In the genomic region with DNA sequence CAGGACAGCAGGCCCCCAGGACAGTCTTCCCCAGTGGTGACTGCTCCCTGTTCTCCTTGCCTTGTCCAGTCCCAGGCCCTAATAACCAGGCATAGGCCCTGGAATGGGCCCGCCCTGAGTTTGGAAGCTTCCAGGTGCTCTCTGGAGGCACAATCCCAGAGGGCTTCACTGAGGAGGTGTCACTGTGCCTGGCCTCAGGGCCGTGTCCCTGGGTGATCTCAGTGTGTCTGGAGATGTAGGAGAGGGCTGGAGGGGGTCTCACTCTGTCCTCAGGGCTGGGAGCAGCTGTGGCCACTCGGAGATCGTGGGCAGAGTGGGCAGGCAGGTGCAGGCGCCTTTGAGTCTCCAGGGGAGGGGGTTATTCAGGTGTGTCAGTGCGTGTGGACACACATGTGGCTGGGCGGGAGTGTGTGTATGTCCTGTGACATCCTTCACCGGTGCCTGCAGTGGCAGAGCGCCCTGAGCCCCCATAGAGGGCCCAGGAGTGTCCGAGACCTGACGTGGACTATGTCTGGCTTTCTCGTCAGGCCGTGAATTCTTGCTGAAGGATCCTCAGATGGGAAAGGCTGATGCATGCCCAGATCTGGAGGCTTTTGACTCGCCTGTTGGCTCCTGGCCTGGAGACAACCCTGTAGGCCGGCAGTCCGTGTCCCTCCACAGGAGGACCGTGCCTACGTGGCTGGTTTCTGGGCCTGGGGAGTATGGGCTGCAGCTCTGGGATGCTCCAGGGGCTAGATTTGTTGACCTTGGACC, we compare ENCODE assay signal across 2 cellular contexts.
TF ChIP-seq lines count a peak whose summit lies in the region.

No MANE protein-coding gene starts in this region.

TF ChIP-seq in WTC11, 78 proteins besides CTCF, POLR2A, EP300 and RAD21:
- TF ChIP-seq PRRX2 (CRISPR knock-in tag; IDR thresholded peaks at IDR 0.05), result no peak
- TF ChIP-seq, protein P1, sequence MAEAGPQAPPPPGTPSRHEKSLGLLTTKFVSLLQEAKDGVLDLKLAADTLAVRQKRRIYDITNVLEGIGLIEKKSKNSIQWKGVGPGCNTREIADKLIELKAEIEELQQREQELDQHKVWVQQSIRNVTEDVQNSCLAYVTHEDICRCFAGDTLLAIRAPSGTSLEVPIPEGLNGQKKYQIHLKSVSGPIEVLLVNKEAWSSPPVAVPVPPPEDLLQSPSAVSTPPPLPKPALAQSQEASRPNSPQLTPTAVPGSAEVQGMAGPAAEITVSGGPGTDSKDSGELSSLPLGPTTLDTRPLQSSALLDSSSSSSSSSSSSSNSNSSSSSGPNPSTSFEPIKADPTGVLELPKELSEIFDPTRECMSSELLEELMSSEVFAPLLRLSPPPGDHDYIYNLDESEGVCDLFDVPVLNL (CRISPR knock-in tag; IDR thresholded peaks at IDR 0.05; ENCODE audit: borderline replicate concordance, low read depth), result no peak
- no peak for TF ChIP-seq ESRRA (CRISPR knock-in tag; IDR thresholded peaks at IDR 0.05; ENCODE audit: borderline replicate concordance)
- TF ChIP-seq ATF6 (CRISPR knock-in tag; IDR thresholded peaks at IDR 0.05), result no peak
- no peak for TF ChIP-seq TCF7 (CRISPR knock-in tag; IDR thresholded peaks at IDR 0.05; ENCODE audit: low read depth)
- TF ChIP-seq ZNF396 (CRISPR knock-in tag; IDR thresholded peaks at IDR 0.05; ENCODE audit: borderline replicate concordance), result no peak
- TF ChIP-seq, protein P2, sequence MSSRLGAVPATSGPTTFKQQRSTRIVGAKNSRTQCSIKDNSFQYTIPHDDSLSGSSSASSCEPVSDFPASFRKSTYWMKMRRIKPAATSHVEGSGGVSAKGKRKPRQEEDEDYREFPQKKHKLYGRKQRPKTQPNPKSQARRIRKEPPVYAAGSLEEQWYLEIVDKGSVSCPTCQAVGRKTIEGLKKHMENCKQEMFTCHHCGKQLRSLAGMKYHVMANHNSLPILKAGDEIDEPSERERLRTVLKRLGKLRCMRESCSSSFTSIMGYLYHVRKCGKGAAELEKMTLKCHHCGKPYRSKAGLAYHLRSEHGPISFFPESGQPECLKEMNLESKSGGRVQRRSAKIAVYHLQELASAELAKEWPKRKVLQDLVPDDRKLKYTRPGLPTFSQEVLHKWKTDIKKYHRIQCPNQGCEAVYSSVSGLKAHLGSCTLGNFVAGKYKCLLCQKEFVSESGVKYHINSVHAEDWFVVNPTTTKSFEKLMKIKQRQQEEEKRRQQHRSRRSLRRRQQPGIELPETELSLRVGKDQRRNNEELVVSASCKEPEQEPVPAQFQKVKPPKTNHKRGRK (CRISPR knock-in tag; IDR thresholded peaks at IDR 0.05; ENCODE audit: borderline replicate concordance), result no peak
- TF ChIP-seq CDX4 (CRISPR knock-in tag; IDR thresholded peaks at IDR 0.05; ENCODE audit: borderline replicate concordance), result no peak
- no peak for TF ChIP-seq ZNF317 (CRISPR knock-in tag; IDR thresholded peaks at IDR 0.05; ENCODE audit: borderline replicate concordance, low read depth)
- TF ChIP-seq FOXP1 (CRISPR knock-in tag; IDR thresholded peaks at IDR 0.05; ENCODE audit: borderline replicate concordance), result no peak
- no peak for TF ChIP-seq NFE2L1 (CRISPR knock-in tag; IDR thresholded peaks at IDR 0.05)
- TF ChIP-seq ZNF138 (CRISPR knock-in tag; conservative IDR thresholded peaks at IDR 0.05), result no peak
- TF ChIP-seq HMGA2 (CRISPR knock-in tag; IDR thresholded peaks at IDR 0.05), result no peak

TF ChIP-seq in HepG2, 621 proteins besides CTCF, POLR2A, EP300 and RAD21:
- TF ChIP-seq ZZZ3 (CRISPR knock-in tag; IDR thresholded peaks at IDR 0.05; ENCODE audit: borderline replicate concordance) (no peak), GMEB1 (CRISPR knock-in tag; IDR thresholded peaks at IDR 0.05; ENCODE audit: borderline replicate concordance) (no peak), SP2 (CRISPR knock-in tag; IDR thresholded peaks at IDR 0.05) (0 out of 2 replicates have a peak, but pooled peaks have one; percentile 16), CCAR2 (optimal IDR thresholded peaks at IDR 0.05; ENCODE audit: low read depth, low read length) (no peak), HIVEP1 (CRISPR knock-in tag; IDR thresholded peaks at IDR 0.05) (no peak), ZNF33A (CRISPR knock-in tag; IDR thresholded peaks at IDR 0.05; ENCODE audit: borderline replicate concordance) (no peak), SMYD3 (CRISPR knock-in tag; IDR thresholded peaks at IDR 0.05) (no peak), KDM5B (CRISPR knock-in tag; IDR thresholded peaks at IDR 0.05; ENCODE audit: borderline replicate concordance) (no peak), PCBP2 (optimal IDR thresholded peaks at IDR 0.05; ENCODE audit: low read depth, low read length, poor library complexity, severe bottlenecking) (no peak), SAP130 (CRISPR knock-in tag; IDR thresholded peaks at IDR 0.05; ENCODE audit: low read depth) (no peak), GZF1 (CRISPR knock-in tag; IDR thresholded peaks at IDR 0.05) (no peak), GATAD1 (CRISPR knock-in tag; IDR thresholded peaks at IDR 0.05) (no peak), TFDP1 (CRISPR knock-in tag; IDR thresholded peaks at IDR 0.05; ENCODE audit: borderline replicate concordance) (no peak), ZNF687 (CRISPR knock-in tag; IDR thresholded peaks at IDR 0.05) (0 out of 2 replicates have a peak, but pooled peaks have one; percentile 1), ZNF674 (CRISPR knock-in tag; IDR thresholded peaks at IDR 0.05; ENCODE audit: low read depth) (no peak), HES4 (CRISPR knock-in tag; IDR thresholded peaks at IDR 0.05; ENCODE audit: borderline replicate concordance) (no peak), MBNL3 (CRISPR knock-in tag; conservative IDR thresholded peaks at IDR 0.05) (no peak), ZMYM3 (CRISPR knock-in tag; IDR thresholded peaks at IDR 0.05) (peak; percentile 65), ZNF17 (CRISPR knock-in tag; IDR thresholded peaks at IDR 0.05) (no peak), ZSCAN31 (CRISPR knock-in tag; IDR thresholded peaks at IDR 0.05; ENCODE audit: low read depth) (no peak), ZNF292 (CRISPR knock-in tag; IDR thresholded peaks at IDR 0.05; ENCODE audit: borderline replicate concordance, low read depth) (0 out of 2 replicates have a peak, but pooled peaks have one; percentile 20), ZNF644 (CRISPR knock-in tag; IDR thresholded peaks at IDR 0.05; ENCODE audit: low read depth) (no peak), GABPB1 (CRISPR knock-in tag; IDR thresholded peaks at IDR 0.05) (no peak), FOSL1 (CRISPR knock-in tag; IDR thresholded peaks at IDR 0.05; ENCODE audit: borderline replicate concordance) (no peak), FOXJ3 (CRISPR knock-in tag; IDR thresholded peaks at IDR 0.05; ENCODE audit: borderline replicate concordance) (no peak), ZFP36 (IDR thresholded peaks at IDR 0.05; ENCODE audit: borderline replicate concordance, low read depth, low read length, partially characterized antibody) (peak; percentile 70), ZNF841 (CRISPR knock-in tag; IDR thresholded peaks at IDR 0.05; ENCODE audit: borderline replicate concordance) (no peak), PREB (CRISPR knock-in tag; IDR thresholded peaks at IDR 0.05) (no peak), YEATS4 (CRISPR knock-in tag; IDR thresholded peaks at IDR 0.05; ENCODE audit: borderline replicate concordance) (no peak)
- TF ChIP-seq, protein P3, sequence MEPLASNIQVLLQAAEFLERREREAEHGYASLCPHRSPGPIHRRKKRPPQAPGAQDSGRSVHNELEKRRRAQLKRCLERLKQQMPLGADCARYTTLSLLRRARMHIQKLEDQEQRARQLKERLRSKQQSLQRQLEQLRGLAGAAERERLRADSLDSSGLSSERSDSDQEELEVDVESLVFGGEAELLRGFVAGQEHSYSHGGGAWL (CRISPR knock-in tag; IDR thresholded peaks at IDR 0.05), result no peak
- TF ChIP-seq, protein P4, sequence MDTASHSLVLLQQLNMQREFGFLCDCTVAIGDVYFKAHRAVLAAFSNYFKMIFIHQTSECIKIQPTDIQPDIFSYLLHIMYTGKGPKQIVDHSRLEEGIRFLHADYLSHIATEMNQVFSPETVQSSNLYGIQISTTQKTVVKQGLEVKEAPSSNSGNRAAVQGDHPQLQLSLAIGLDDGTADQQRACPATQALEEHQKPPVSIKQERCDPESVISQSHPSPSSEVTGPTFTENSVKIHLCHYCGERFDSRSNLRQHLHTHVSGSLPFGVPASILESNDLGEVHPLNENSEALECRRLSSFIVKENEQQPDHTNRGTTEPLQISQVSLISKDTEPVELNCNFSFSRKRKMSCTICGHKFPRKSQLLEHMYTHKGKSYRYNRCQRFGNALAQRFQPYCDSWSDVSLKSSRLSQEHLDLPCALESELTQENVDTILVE (CRISPR knock-in tag; IDR thresholded peaks at IDR 0.05), result no peak
- TF ChIP-seq, protein P5, sequence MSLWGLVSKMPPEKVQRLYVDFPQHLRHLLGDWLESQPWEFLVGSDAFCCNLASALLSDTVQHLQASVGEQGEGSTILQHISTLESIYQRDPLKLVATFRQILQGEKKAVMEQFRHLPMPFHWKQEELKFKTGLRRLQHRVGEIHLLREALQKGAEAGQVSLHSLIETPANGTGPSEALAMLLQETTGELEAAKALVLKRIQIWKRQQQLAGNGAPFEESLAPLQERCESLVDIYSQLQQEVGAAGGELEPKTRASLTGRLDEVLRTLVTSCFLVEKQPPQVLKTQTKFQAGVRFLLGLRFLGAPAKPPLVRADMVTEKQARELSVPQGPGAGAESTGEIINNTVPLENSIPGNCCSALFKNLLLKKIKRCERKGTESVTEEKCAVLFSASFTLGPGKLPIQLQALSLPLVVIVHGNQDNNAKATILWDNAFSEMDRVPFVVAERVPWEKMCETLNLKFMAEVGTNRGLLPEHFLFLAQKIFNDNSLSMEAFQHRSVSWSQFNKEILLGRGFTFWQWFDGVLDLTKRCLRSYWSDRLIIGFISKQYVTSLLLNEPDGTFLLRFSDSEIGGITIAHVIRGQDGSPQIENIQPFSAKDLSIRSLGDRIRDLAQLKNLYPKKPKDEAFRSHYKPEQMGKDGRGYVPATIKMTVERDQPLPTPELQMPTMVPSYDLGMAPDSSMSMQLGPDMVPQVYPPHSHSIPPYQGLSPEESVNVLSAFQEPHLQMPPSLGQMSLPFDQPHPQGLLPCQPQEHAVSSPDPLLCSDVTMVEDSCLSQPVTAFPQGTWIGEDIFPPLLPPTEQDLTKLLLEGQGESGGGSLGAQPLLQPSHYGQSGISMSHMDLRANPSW (CRISPR knock-in tag; IDR thresholded peaks at IDR 0.05; ENCODE audit: borderline replicate concordance), result no peak
TF ChIP-seq in HepG2: peak in this region for 5.
